In genomic region chr1:227946624-227947424, GRCh38 we compare ENCODE assay signal across 8 cellular contexts. TPM values are rescaled to one million over a fixed set of nuclear protein-coding genes. Genes with fewer than 3 reads are reported as not detected.
DNase-seq lines count a peak whose midpoint lies in the region; ATAC-seq and TF ChIP-seq lines count a peak whose summit lies in the region.

No MANE protein-coding gene starts in this region.

- H3K36me3 ChIP-seq in duodenal mucosa (ENCODE audit: control insufficient read depth in 1 of 2, insufficient read depth in 2 of 2, low read length in 2 of 2) (no peaks in the 10 kb centered on the region), liver (ENCODE audit: control insufficient read depth in 4 of 4, insufficient read depth in 3 of 4, low read depth in 1 of 4, low read length in 3 of 4) (no peaks in the 10 kb centered on the region)

- peak; percentile 66 for TF ChIP-seq CTCF in liver (IDR thresholded peaks at IDR 0.05; ENCODE audit: low read depth, low read length, missing input control)

- H3K4me1 ChIP-seq in duodenal mucosa (ENCODE audit: control insufficient read depth in 1 of 2, insufficient read depth in 2 of 2, low read length in 2 of 2) (peaks cover 8 to 19% of the 10 kb centered on the region in 2 donors), liver (ENCODE audit: control insufficient read depth in 4 of 4, insufficient read depth in 4 of 4, low read length in 3 of 4) (peaks cover 0 to 20% (median 9%) of the 10 kb centered on the region in 4 donors)

- TF ChIP-seq RAD21 in liver (IDR thresholded peaks at IDR 0.05) = peak; percentile 69 to 80

- 2% methylated on average over 63 of the region's 63 CpGs for WGBS in liver

- H3K9me3 ChIP-seq in duodenal mucosa (ENCODE audit: control insufficient read depth in 1 of 2, low read length in 2 of 2) (no peaks in the 10 kb centered on the region), liver (ENCODE audit: control insufficient read depth in 4 of 4, low read length in 3 of 4) (no peaks in the 10 kb centered on the region)

- DNase-seq in DMS53 (lab: John Stamatoyannopoulos, UW) (peak; percentile 95), NCI-H2029 treated with DMSO at 0.1 percent for 48 hours (lab: John Stamatoyannopoulos, UW) (peak; percentile 29)
- DNase-seq in activated CD4-positive, alpha-beta T cell treated with anti-CD3 and anti-CD28 coated beads for 4 hours = peak; percentile 35 to 45
- peak; percentile 47 for DNase-seq in stimulated activated CD4-positive, alpha-beta T cell treated with anti-CD3 and anti-CD28 coated beads, Interleukin-4, amount 100 ng/mL, for 24 hours

- H3K9ac ChIP-seq in duodenal mucosa (ENCODE audit: low read depth in 1 of 2, low read length in 2 of 2) (peak overlapping the region; percentile 48 to 51), liver (ENCODE audit: low read depth in 1 of 2, low read length in 2 of 2) (no peak overlapping the region)

- peak; percentile 68 for ATAC-seq in GM21825 (IDR thresholded peaks at IDR 0.05; ENCODE audit: unreplicated experiment)
- no peak for ATAC-seq in HG03378 (IDR thresholded peaks at IDR 0.05; ENCODE audit: unreplicated experiment)

- peaks cover 12 to 17% of the 10 kb centered on the region in 2 donors for H3K27me3 ChIP-seq in duodenal mucosa (ENCODE audit: control insufficient read depth in 1 of 2, insufficient read depth in 2 of 2, low read length in 2 of 2)
- H3K27me3 ChIP-seq in liver (ENCODE audit: control insufficient read depth in 4 of 4, insufficient read depth in 4 of 4, low read length in 3 of 4) = peaks cover 0 to 7% (median 2%) of the 10 kb centered on the region in 4 donors

- H3K4me3 ChIP-seq in duodenal mucosa (ENCODE audit: low read depth in 1 of 2, low read length in 2 of 2) (peak overlapping the region; percentile 47 to 50), liver (ENCODE audit: low read depth in 1 of 3, low read length in 3 of 3) (peak overlapping the region in 2 of 3 donors; percentile 20 to 53)

- H3K27ac ChIP-seq in duodenal mucosa (ENCODE audit: low read depth, low read length) (no peak overlapping the region), liver (ENCODE audit: low read depth in 1 of 2, low read length in 2 of 2) (no peak overlapping the region)

TF ChIP-seq in liver, 16 proteins besides CTCF, POLR2A, EP300 and RAD21:
- TF ChIP-seq, protein P1, sequence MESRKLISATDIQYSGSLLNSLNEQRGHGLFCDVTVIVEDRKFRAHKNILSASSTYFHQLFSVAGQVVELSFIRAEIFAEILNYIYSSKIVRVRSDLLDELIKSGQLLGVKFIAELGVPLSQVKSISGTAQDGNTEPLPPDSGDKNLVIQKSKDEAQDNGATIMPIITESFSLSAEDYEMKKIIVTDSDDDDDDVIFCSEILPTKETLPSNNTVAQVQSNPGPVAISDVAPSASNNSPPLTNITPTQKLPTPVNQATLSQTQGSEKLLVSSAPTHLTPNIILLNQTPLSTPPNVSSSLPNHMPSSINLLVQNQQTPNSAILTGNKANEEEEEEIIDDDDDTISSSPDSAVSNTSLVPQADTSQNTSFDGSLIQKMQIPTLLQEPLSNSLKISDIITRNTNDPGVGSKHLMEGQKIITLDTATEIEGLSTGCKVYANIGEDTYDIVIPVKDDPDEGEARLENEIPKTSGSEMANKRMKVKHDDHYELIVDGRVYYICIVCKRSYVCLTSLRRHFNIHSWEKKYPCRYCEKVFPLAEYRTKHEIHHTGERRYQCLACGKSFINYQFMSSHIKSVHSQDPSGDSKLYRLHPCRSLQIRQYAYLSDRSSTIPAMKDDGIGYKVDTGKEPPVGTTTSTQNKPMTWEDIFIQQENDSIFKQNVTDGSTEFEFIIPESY (IDR thresholded peaks at IDR 0.05) = no peak
- TF ChIP-seq EGR1 (IDR thresholded peaks at IDR 0.05; ENCODE audit: low read depth in 2 of 2) = no peak
- no peak for TF ChIP-seq RXRA (IDR thresholded peaks at IDR 0.05)
- no peak for TF ChIP-seq GABPA (IDR thresholded peaks at IDR 0.05 in 1 of 2, conservative IDR thresholded peaks at IDR 0.05 in 1 of 2)
- TF ChIP-seq HNF4G (IDR thresholded peaks at IDR 0.05) = no peak
- TF ChIP-seq, protein P2, sequence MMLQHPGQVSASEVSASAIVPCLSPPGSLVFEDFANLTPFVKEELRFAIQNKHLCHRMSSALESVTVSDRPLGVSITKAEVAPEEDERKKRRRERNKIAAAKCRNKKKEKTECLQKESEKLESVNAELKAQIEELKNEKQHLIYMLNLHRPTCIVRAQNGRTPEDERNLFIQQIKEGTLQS (IDR thresholded peaks at IDR 0.05) = no peak
- TF ChIP-seq JUND (IDR thresholded peaks at IDR 0.05) = no peak
- TF ChIP-seq MAX (IDR thresholded peaks at IDR 0.05) = no peak
- TF ChIP-seq NR2F2 (IDR thresholded peaks at IDR 0.05) = no peak
- no peak for TF ChIP-seq FOXA2 (IDR thresholded peaks at IDR 0.05)
- TF ChIP-seq HNF4A (conservative IDR thresholded peaks at IDR 0.05) = no peak
- TF ChIP-seq YY1 (IDR thresholded peaks at IDR 0.05) = no peak
- no peak for TF ChIP-seq TAF1 (conservative IDR thresholded peaks at IDR 0.05)
- TF ChIP-seq FOXA1 (IDR thresholded peaks at IDR 0.05) = no peak
- no peak for TF ChIP-seq REST (IDR thresholded peaks at IDR 0.05)
- no peak for TF ChIP-seq SP1 (IDR thresholded peaks at IDR 0.05)

RNA-seq across cellular contexts. Expression of gene WNT9A, which starts 0.9 kb away (rescaled TPM):
- total RNA-seq in liver = under 1 TPM in 1 of 2 donors, not detected in 1; 0.08 TPM
- under 1 TPM in 1 of 2 donors, not detected in 1; 0.03 TPM for polyA plus RNA-seq in liver

RNA-seq across cellular contexts. Expression of gene WNT3A, which starts 60.0 kb away (rescaled TPM):
- not detected for total RNA-seq in liver
- polyA plus RNA-seq in liver = not detected

Comparison
In these comparisons a context has a peak if more than half of its experiments do, and no peak if none do; other contexts are left out.
1. DNase-seq: peak in every context shown above with its lines; median percentile 95 in DMS53; 47 in stimulated activated CD4-positive, alpha-beta T cell treated with anti-CD3 and anti-CD28 coated beads, Interleukin-4, amount 100 ng/mL, for 24 hours; 40 in activated CD4-positive, alpha-beta T cell treated with anti-CD3 and anti-CD28 coated beads for 4 hours; 29 in NCI-H2029 treated with DMSO at 0.1 percent for 48 hours.
2. H3K9ac ChIP-seq: peak in duodenal mucosa (2 of 2); none in liver (0 of 2).